8 cellular contexts compared by ENCODE assay signal in the genomic region with DNA sequence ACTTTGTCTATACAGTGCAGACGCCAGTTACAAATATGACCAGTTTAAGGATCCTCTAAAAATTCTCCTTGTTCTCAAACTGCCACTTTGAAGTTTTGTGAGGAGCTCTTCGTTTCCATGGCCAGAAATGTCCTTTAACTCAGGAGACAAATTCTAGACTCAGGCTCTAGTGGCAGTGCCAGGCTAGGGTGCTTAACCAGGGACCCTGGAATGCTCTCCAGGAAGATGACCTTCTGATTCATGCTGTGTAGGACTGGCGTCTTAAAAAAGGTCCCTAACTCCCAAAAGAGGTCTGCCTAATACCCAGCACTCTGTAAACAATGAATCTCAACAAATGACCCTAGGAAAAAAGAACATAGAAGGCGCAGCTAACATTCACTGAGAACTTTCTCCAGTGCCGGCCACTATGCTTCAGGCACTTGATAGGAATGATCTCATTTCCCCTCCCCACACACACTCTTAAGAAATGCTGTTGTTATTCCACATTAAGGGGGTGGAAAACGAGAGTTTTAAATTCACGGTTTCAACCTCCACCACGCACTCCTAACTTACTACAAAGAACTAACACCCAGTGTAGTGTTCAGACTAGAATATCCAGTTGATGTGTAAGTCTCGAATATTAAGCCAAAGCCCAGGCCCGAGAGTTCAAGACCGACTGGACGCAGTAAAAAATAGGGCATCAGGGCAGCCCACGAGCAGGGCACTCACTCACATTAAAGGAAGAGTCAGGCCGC. TPM values are rescaled to one million over a fixed set of nuclear protein-coding genes. Genes with fewer than 3 reads are reported as not detected.
A peak's percentile ranks its signal among the peaks of the same experiment; 100 is the strongest.
DNase-seq lines count a peak whose midpoint lies in the region; ATAC-seq and TF ChIP-seq lines count a peak whose summit lies in the region.

No MANE protein-coding gene starts in this region.

- ATAC-seq in HG03139 (IDR thresholded peaks at IDR 0.05; ENCODE audit: unreplicated experiment) = peak; percentile 10

- H2AFZ ChIP-seq in hepatocyte = no peak overlapping the region

- H3K79me2 ChIP-seq in hepatocyte = peaks cover 32% of the 10 kb centered on the region

- TF ChIP-seq CTCF in GM13976 (IDR thresholded peaks at IDR 0.05; ENCODE audit: borderline replicate concordance, control extremely low read depth, extremely low read depth, insufficient read depth, missing control alignments) = no peak
- TF ChIP-seq CTCF in hepatocyte (IDR thresholded peaks at IDR 0.05; ENCODE audit: poor library complexity) = no peak

- H3K4me1 ChIP-seq in hepatocyte (ENCODE audit: insufficient read depth) = peaks cover 19% of the 10 kb centered on the region
- peaks cover 22 to 28% (median 26%) of the 10 kb centered on the region in 3 donors for H3K4me1 ChIP-seq in skeletal muscle tissue (ENCODE audit: control insufficient read depth in 3 of 3, insufficient read depth in 3 of 3, low read length in 3 of 3)

- no peaks in the 10 kb centered on the region for H3K9me2 ChIP-seq in hepatocyte (replicated peaks; ENCODE audit: insufficient read depth)

- peak overlapping the region; percentile 95 to 96 (median 96) for H3K9ac ChIP-seq in skeletal muscle tissue (ENCODE audit: low read depth in 1 of 3, low read length in 3 of 3)

- in situ Hi-C loops in GM13976 (cut with MboI; ENCODE audit: low sequenced_read_pairs, unreplicated experiment) = no loop called here

- H3K27me3 ChIP-seq in hepatocyte (no peaks in the 10 kb centered on the region), skeletal muscle tissue (ENCODE audit: control insufficient read depth in 3 of 3, insufficient read depth in 3 of 3, low read length in 3 of 3) (no peaks in the 10 kb centered on the region)

- no peaks in the 10 kb centered on the region for H4K20me1 ChIP-seq in hepatocyte (ENCODE audit: insufficient read depth, poor library complexity, severe bottlenecking)

- peak; percentile 49 for DNase-seq in GM13976 (ENCODE audit: low spot score)
- peak; percentile 31 for DNase-seq in activated naive CD4-positive, alpha-beta T cell treated with anti-CD3 and anti-CD28 coated beads, Interleukin-2, amount 50 U/mL, for 16 hours
- DNase-seq in hepatocyte (ENCODE audit: low spot score) = peak; percentile 39
- DNase-seq in NCI-H345 treated with DMSO at 0.1 percent for 48 hours (lab: John Stamatoyannopoulos, UW; ENCODE audit: unreplicated experiment) = no peak
- no peak for DNase-seq in stimulated activated CD4-positive, alpha-beta T cell treated with anti-CD3 and anti-CD28 coated beads, Interleukin-2, amount 100 ng/mL, for 48 hours
- no peak for DNase-seq in NCI-H446 (lab: John Stamatoyannopoulos, UW)

- 9% methylated on average over 14 of the region's 14 CpGs for WGBS in hepatocyte (ENCODE audit: low lambda C conversion rate, missing lambda C conversion rate)

- H3K27ac ChIP-seq in hepatocyte (peak overlapping the region; percentile 68), skeletal muscle tissue (ENCODE audit: low read depth, low read length) (peak overlapping the region; percentile 97)

- H3K4me2 ChIP-seq in hepatocyte = peak overlapping the region; percentile 82

- H3K9me3 ChIP-seq in hepatocyte (ENCODE audit: low read depth) = no peaks in the 10 kb centered on the region
- H3K9me3 ChIP-seq in skeletal muscle tissue (ENCODE audit: control insufficient read depth in 3 of 3, low read length in 3 of 3) = no peaks in the 10 kb centered on the region

- H3K4me3 ChIP-seq in hepatocyte (peak overlapping the region; percentile 67), skeletal muscle tissue (ENCODE audit: low read length in 3 of 3) (peak overlapping the region; percentile 88 to 94 (median 89))

- H3K36me3 ChIP-seq in hepatocyte (replicated peaks; ENCODE audit: insufficient read depth, low read depth) (no peaks in the 10 kb centered on the region), skeletal muscle tissue (ENCODE audit: control insufficient read depth in 3 of 3, insufficient read depth in 3 of 3, low read length in 3 of 3) (peaks cover 36 to 40% (median 39%) of the 10 kb centered on the region in 3 donors)

RNA-seq across cellular contexts. Expression of a gene that starts 0.8 kb away (rescaled TPM):
- total RNA-seq in hepatocyte = 37.2 and 37.6 TPM in 2 replicates
- polyA plus RNA-seq in hepatocyte = 71.9 and 91.4 TPM in 2 replicates
- 12.5 TPM for total RNA-seq in skeletal muscle tissue

RNA-seq across cellular contexts. Expression of a gene that starts 12.7 kb away (rescaled TPM):
- total RNA-seq in hepatocyte (28.4 and 31.9 TPM in 2 replicates), skeletal muscle tissue (20.9 TPM)
- polyA plus RNA-seq in hepatocyte = 30.3 and 36.1 TPM in 2 replicates

RNA-seq across cellular contexts. Expression of a gene that starts 17.3 kb away (rescaled TPM):
- 78.0 and 99.1 TPM in 2 replicates for total RNA-seq in hepatocyte
- polyA plus RNA-seq in hepatocyte = 163 and 172 TPM in 2 replicates
- total RNA-seq in skeletal muscle tissue = 16.2 TPM

RNA-seq across cellular contexts. Expression of a gene that starts 27.4 kb away (rescaled TPM):
- total RNA-seq in hepatocyte (35.4 and 37.3 TPM in 2 replicates), skeletal muscle tissue (33.9 TPM)
- polyA plus RNA-seq in hepatocyte = 49.7 and 50.4 TPM in 2 replicates

RNA-seq across cellular contexts. Expression of a gene that starts 28.2 kb away (rescaled TPM):
- total RNA-seq in hepatocyte (not detected in 2 replicates), skeletal muscle tissue (not detected)
- 1.8 and 3.5 TPM in 2 replicates for polyA plus RNA-seq in hepatocyte

Comparison
In these comparisons a context has a peak if more than half of its experiments do, and no peak if none do; other contexts are left out.
1. DNase-seq: peak in GM13976 (single experiment), activated naive CD4-positive, alpha-beta T cell treated with anti-CD3 and anti-CD28 coated beads, Interleukin-2, amount 50 U/mL, for 16 hours (single experiment) and hepatocyte (single experiment); none in NCI-H345 treated with DMSO at 0.1 percent for 48 hours (single experiment), stimulated activated CD4-positive, alpha-beta T cell treated with anti-CD3 and anti-CD28 coated beads, Interleukin-2, amount 100 ng/mL, for 48 hours (0 of 2) and NCI-H446 (0 of 2).